In genomic region chr10:125150376-125151095, GRCh38 we compare ENCODE assay signal across 8 cellular contexts. TPM values are rescaled to one million over a fixed set of nuclear protein-coding genes. Genes with fewer than 3 reads are reported as not detected.
DNase-seq lines count a peak whose midpoint lies in the region; ATAC-seq, FAIRE-seq and TF ChIP-seq lines count a peak whose summit lies in the region.
"Not testable (repeated sequence)": the region's sequence is repeated elsewhere in the genome, so short reads cannot be mapped to it uniquely, and the experiment has no call there.

No MANE protein-coding gene starts in this region.

- H3K4me3 ChIP-seq in IMR-90 (ENCODE audit: insufficient read depth, low read depth, low read length); breast epithelium; esophagus (ENCODE audit: low read depth in 1 of 2, low read length in 2 of 2); sigmoid colon: not testable (repeated sequence)
- peak overlapping the region in 1 of 2 donors; percentile 11 for H3K4me3 ChIP-seq in kidney (ENCODE audit: low read length in 2 of 2)

- H3K27ac ChIP-seq in IMR-90 (ENCODE audit: insufficient read depth, low read length) = not testable (repeated sequence)
- H3K27ac ChIP-seq in breast epithelium (peak overlapping the region; percentile 87 to 99), esophagus (ENCODE audit: low read depth in 2 of 2, low read length in 1 of 2) (peak overlapping the region; percentile 95 to 96), kidney (ENCODE audit: low read depth in 2 of 2, low read length in 2 of 2) (peak overlapping the region; percentile 84 to 92), sigmoid colon (peak overlapping the region; percentile 97 to 99 (median 98))

- not testable (repeated sequence) for H3K27me3 ChIP-seq in IMR-90 (ENCODE audit: control insufficient read depth, insufficient read depth, low read length); breast epithelium; esophagus (ENCODE audit: control insufficient read depth in 1 of 2, insufficient read depth in 2 of 2, low read length in 2 of 2); sigmoid colon

- not testable (repeated sequence) for TF ChIP-seq POLR2A in IMR-90 (IDR thresholded peaks at IDR 0.05; ENCODE audit: low read depth, low read length); breast epithelium (IDR thresholded peaks at IDR 0.05); sigmoid colon (IDR thresholded peaks at IDR 0.05)

- H3K9me3 Mint-ChIP-seq in natural killer cell treated with Interleukin-12 subunit alpha and Interleukin-12 subunit beta and Interleukin-15 and Interleukin-18, amount 100 ng/mL, for 72 hours = not testable (repeated sequence)

- CTCF ChIA-PET in IMR-90 (lab: Yijun Ruan, JAX) = not testable (repeated sequence)

- in situ Hi-C loops in IMR-90 (cut with MboI; ENCODE audit: low sequenced_read_pairs) = loop anchor here (10.0 kb wide), 1 partner anchor 96 kb away; no protein-coding TSS in a partner anchor

- H2BK20ac ChIP-seq in IMR-90 (ENCODE audit: low read depth, low read length) = not testable (repeated sequence)

- not testable (repeated sequence) for H2AK5ac ChIP-seq in IMR-90 (ENCODE audit: low read depth, low read length)

- peaks cover 74% of the 10 kb centered on the region for H3K4me1 ChIP-seq in ES-I3 (ENCODE audit: insufficient read depth, low read length)
- H3K4me1 ChIP-seq in IMR-90 (ENCODE audit: control insufficient read depth, insufficient read depth, low read length) = peaks cover 48% of the 10 kb centered on the region
- H3K4me1 ChIP-seq in breast epithelium = peaks cover 9 to 40% of the 10 kb centered on the region in 2 donors
- peaks cover 13 to 51% of the 10 kb centered on the region in 2 donors for H3K4me1 ChIP-seq in esophagus (ENCODE audit: control insufficient read depth in 2 of 2, insufficient read depth in 2 of 2, low read length in 1 of 2)
- peaks cover 76% of the 10 kb centered on the region in 2 donors for H3K4me1 ChIP-seq in kidney (ENCODE audit: control insufficient read depth in 1 of 2, insufficient read depth in 1 of 2, low read depth in 1 of 2, low read length in 2 of 2)
- peaks cover 0 to 95% (median 89%) of the 10 kb centered on the region in 4 donors for H3K4me1 ChIP-seq in sigmoid colon

- not testable (repeated sequence) for H4K8ac ChIP-seq in IMR-90 (ENCODE audit: low read depth in 2 of 2, low read length in 2 of 2)

- H3K4me2 ChIP-seq in IMR-90 (ENCODE audit: low read depth, low read length) = not testable (repeated sequence)

- intact Hi-C loops in IMR-90 (cut with micrococcal nuclease); breast epithelium (cut with DNase I; ENCODE audit: low total_unique reads); kidney (cut with DNase I): not testable (repeated sequence)
- intact Hi-C loops in sigmoid colon (cut with DNase I) = loop anchor here (10.0 kb wide), 1 partner anchor 674 kb away; the partner anchor contains the start of genes BCCIP and UROS

- H3K14ac ChIP-seq in IMR-90 (replicated peaks; ENCODE audit: low read depth, low read length) = not testable (repeated sequence)

- not testable (repeated sequence) for FAIRE-seq in kidney (lab: Jason Lieb, UNC)
- peak; percentile 78 for FAIRE-seq in urothelium cell line (lab: Jason Lieb, UNC)

- H4K91ac ChIP-seq in IMR-90 (ENCODE audit: insufficient read depth, low read depth, low read length) = not testable (repeated sequence)

- peak overlapping the region; percentile 82 for H3K4me3 Mint-ChIP-seq in natural killer cell treated with Interleukin-12 subunit alpha and Interleukin-12 subunit beta and Interleukin-15 and Interleukin-18, amount 100 ng/mL, for 72 hours

- not testable (repeated sequence) for H3K27me3 Mint-ChIP-seq in natural killer cell treated with Interleukin-12 subunit alpha and Interleukin-12 subunit beta and Interleukin-15 and Interleukin-18, amount 100 ng/mL, for 72 hours

- H3K36me3 Mint-ChIP-seq in natural killer cell treated with Interleukin-12 subunit alpha and Interleukin-12 subunit beta and Interleukin-15 and Interleukin-18, amount 100 ng/mL, for 72 hours = not testable (repeated sequence)

- peaks cover 40% of the 10 kb centered on the region for H3K9me1 ChIP-seq in IMR-90 (ENCODE audit: insufficient read depth, low read length)

- not testable (repeated sequence) for TF ChIP-seq RAD21 in IMR-90 (IDR thresholded peaks at IDR 0.05; ENCODE audit: low read length)

- not testable (repeated sequence) for H2AFZ ChIP-seq in IMR-90 (replicated peaks; ENCODE audit: low read length, poor library complexity)

- peak overlapping the region; percentile 42; the same call in 1 of the 2 replicates for H3K23ac ChIP-seq in IMR-90 (ENCODE audit: low read depth, low read length)

- H3K4ac ChIP-seq in IMR-90 (ENCODE audit: low read depth, low read length) = not testable (repeated sequence)

- not testable (repeated sequence) for ATAC-seq in IMR-90 (ENCODE audit: low read depth); natural killer cell treated with Interleukin-12 subunit alpha and Interleukin-12 subunit beta and Interleukin-15 and Interleukin-18, amount 100 ng/mL, for 72 hours

- not testable (repeated sequence) for H3K56ac ChIP-seq in IMR-90 (ENCODE audit: extremely low read depth, insufficient read depth, low read length)

- H3K9ac ChIP-seq in ES-I3 (ENCODE audit: low read depth, low read length) = peak overlapping the region; percentile 44; the same call in 1 of the 2 replicates
- not testable (repeated sequence) for H3K9ac ChIP-seq in IMR-90 (ENCODE audit: low read depth, low read length)
- peak overlapping the region in 1 of 2 donors; percentile 17 for H3K9ac ChIP-seq in kidney (ENCODE audit: low read length in 2 of 2)

- POLR2A ChIA-PET in IMR-90 (lab: Charles Lee; ENCODE audit: unreplicated experiment) = not testable (repeated sequence)

- not testable (repeated sequence) for H3K36me3 ChIP-seq in ES-I3 (ENCODE audit: insufficient read depth, low read length); breast epithelium; esophagus (ENCODE audit: control insufficient read depth in 2 of 2, insufficient read depth in 2 of 2, low read length in 1 of 2); kidney (ENCODE audit: control insufficient read depth in 1 of 2, insufficient read depth in 2 of 2, low read length in 2 of 2); sigmoid colon
- H3K36me3 ChIP-seq in IMR-90 (ENCODE audit: control insufficient read depth, insufficient read depth, low read length) = peaks cover 14% of the 10 kb centered on the region

- not testable (repeated sequence) for BruUV-seq in IMR-90 (replicated peaks; lab: Mats Ljungman, UMichigan)

- peaks cover 74 to 79% of the 10 kb centered on the region in 2 donors for H3K4me1 Mint-ChIP-seq in natural killer cell treated with Interleukin-12 subunit alpha and Interleukin-12 subunit beta and Interleukin-15 and Interleukin-18, amount 100 ng/mL, for 72 hours (ENCODE audit: low read depth in 2 of 2)

- peaks cover 95% of the 10 kb centered on the region for H4K20me1 ChIP-seq in IMR-90 (ENCODE audit: insufficient read depth, low read length)

- dilution Hi-C loops in IMR-90 (cut with HindIII; ENCODE audit: low sequenced_read_pairs, unreplicated experiment) = not testable (repeated sequence)

- H3K9me3 ChIP-seq in ES-I3 (ENCODE audit: control insufficient read depth, insufficient read depth, low read length); IMR-90 (ENCODE audit: control insufficient read depth, insufficient read depth, low read length); breast epithelium; esophagus (ENCODE audit: control insufficient read depth in 2 of 2, insufficient read depth in 1 of 2, low read depth in 1 of 2, low read length in 1 of 2); kidney (ENCODE audit: control insufficient read depth in 1 of 2, low read length in 2 of 2); sigmoid colon: not testable (repeated sequence)

- TF ChIP-seq CTCF in IMR-90 (conservative IDR thresholded peaks at IDR 0.05; ENCODE audit: low read depth, low read length); breast epithelium (IDR thresholded peaks at IDR 0.05); kidney (IDR thresholded peaks at IDR 0.05; ENCODE audit: borderline replicate concordance, extremely low read depth, insufficient read depth); sigmoid colon (IDR thresholded peaks at IDR 0.05): not testable (repeated sequence)

- H2BK15ac ChIP-seq in IMR-90 (ENCODE audit: low read depth, low read length) = not testable (repeated sequence)

- H3K18ac ChIP-seq in IMR-90 (ENCODE audit: low read depth, low read length) = not testable (repeated sequence)

- peak overlapping the region; percentile 81 to 96 for H3K27ac Mint-ChIP-seq in natural killer cell treated with Interleukin-12 subunit alpha and Interleukin-12 subunit beta and Interleukin-15 and Interleukin-18, amount 100 ng/mL, for 72 hours

- H2AK9ac ChIP-seq in IMR-90 (replicated peaks; ENCODE audit: low read depth, low read length, poor library complexity) = peak overlapping the region; percentile 56

- not testable (repeated sequence) for H2BK5ac ChIP-seq in IMR-90 (ENCODE audit: low read depth, low read length, poor library complexity, severe bottlenecking)

- not testable (repeated sequence) for TF ChIP-seq EP300 in sigmoid colon (IDR thresholded peaks at IDR 0.05)

- not testable (repeated sequence) for DNase-seq in IMR-90; breast epithelium (ENCODE audit: low spot score in 2 of 2); kidney; natural killer cell treated with Interleukin-12 subunit alpha and Interleukin-12 subunit beta and Interleukin-15 and Interleukin-18, amount 100 ng/mL, for 72 hours (ENCODE audit: low spot score); sigmoid colon; urothelium cell line (ENCODE audit: low spot score)

- H3K79me1 ChIP-seq in IMR-90 (ENCODE audit: low read depth in 1 of 2, low read length in 2 of 2) = peaks cover 8 to 81% of the 10 kb centered on the region in 2 experiments; a peak in 3 of 4 replicates

- H2BK120ac ChIP-seq in IMR-90 (ENCODE audit: low read depth, low read length) = not testable (repeated sequence)

- not testable (repeated sequence) for H4K5ac ChIP-seq in IMR-90 (ENCODE audit: low read depth, low read length)

- 97% methylated on average over 10 of the region's 16 CpGs; no CpG with 5 or more reads in 1 of the 2 experiments for WGBS in IMR-90 (ENCODE audit: extremely low coverage in 2 of 2, insufficient read length in 1 of 2), 2 experiments
- 75 to 86% methylated on average over 16 of the region's 16 CpGs for WGBS in esophagus, 2 donors
- 17 to 62% methylated on average over 16 of the region's 16 CpGs for WGBS in sigmoid colon, 2 donors

RNA-seq across cellular contexts. Expression of gene CTBP2, which starts 9.8 kb away (rescaled TPM):
- 74.2 and 81.0 TPM in 2 replicates for total RNA-seq in IMR-90 (2012; rRNA removed)
- 80.2 and 86.6 TPM in 2 replicates for polyA plus RNA-seq in IMR-90 (2012; rRNA removed)
- 63.0 and 104 TPM in 2 replicates for polyA plus RNA-seq in IMR-90 (2012; cell fraction: cytosol; rRNA removed)
- 167 and 220 TPM in 2 replicates for polyA plus RNA-seq in IMR-90 (2012; cell fraction: nucleus; rRNA removed; ENCODE audit: low replicate concordance)
- 10 to 100 TPM; 53.1 to 91.2 (median 65.9) TPM for total RNA-seq in breast epithelium
- 10 to 100 TPM; 15.4 to 33.3 TPM for polyA plus RNA-seq in esophagus
- total RNA-seq in kidney = 111 TPM
- 33.1 TPM for polyA plus RNA-seq in kidney (ENCODE audit: insufficient read depth, low read depth, low replicate concordance)
- total RNA-seq in natural killer cell treated with Interleukin-12 subunit alpha and Interleukin-12 subunit beta and Interleukin-15 and Interleukin-18, amount 100 ng/mL, for 72 hours = 10 to 100 TPM; 61.3 to 76.4 TPM
- 10 to 100 TPM; 31.2 to 57.1 (median 47.5) TPM for total RNA-seq in sigmoid colon
- 10 to 100 TPM; 49.9 to 62.4 (median 52.0) TPM for polyA plus RNA-seq in sigmoid colon
